In genomic region chr3:101970212-101970611, GRCh38 we compare ENCODE assay signal across 28 cellular contexts.
"Had no signal": no experiment of that assay in that cellular context is flagged by ENCODE, and none has a peak within 500 bp of the region (broad histone marks: within the 10 kb centered on the region; RNA-seq: fewer than 3 reads in every experiment).

No MANE protein-coding gene starts in this region.

- H3K27ac ChIP-seq: colonic mucosa, coronary artery, dorsolateral prefrontal cortex, epithelial cell of prostate, esophagus muscularis mucosa, esophagus squamous epithelium, foreskin keratinocyte, gastrocnemius medialis, gastroesophageal sphincter, heart left ventricle, heart right ventricle had no signal

- H3K36me3 ChIP-seq: colonic mucosa, esophagus muscularis mucosa, esophagus squamous epithelium, gastrocnemius medialis, gastroesophageal sphincter, heart left ventricle, heart right ventricle had no signal

- H3K4me3 ChIP-seq: colonic mucosa, coronary artery, dorsolateral prefrontal cortex, esophagus muscularis mucosa, esophagus squamous epithelium, gastrocnemius medialis, gastroesophageal sphincter, heart left ventricle, heart right ventricle had no signal

- H3K4me1 ChIP-seq: colonic mucosa had no signal

- DNase-seq: colonic mucosa; cortex of kidney; dermis blood vessel endothelial cell; dorsolateral prefrontal cortex; effector CD4-positive, alpha-beta T cell; effector CD8-positive, alpha-beta T cell; effector memory CD4-positive, alpha-beta T cell; effector memory CD8-positive, alpha-beta T cell; endodermal cell; erythroblast; esophagus squamous epithelium; foreskin fibroblast; foreskin keratinocyte; foreskin melanocyte; gastrocnemius medialis; head of caudate nucleus; heart left ventricle; heart right ventricle had no signal

- H3K27ac Mint-ChIP-seq: dendritic cell treated with granulocyte-macrophage colony-stimulating factor and Interleukin-4, amounts not matched to agents 40 ng/mL and 50 ng/mL, for 4 days; effector memory CD8-positive, alpha-beta T cell; endodermal cell had no signal

- ATAC-seq: effector memory CD8-positive, alpha-beta T cell; esophagus mucosa; foreskin keratinocyte; gastrocnemius medialis; gastroesophageal sphincter; heart left ventricle; heart right ventricle had no signal

- H3K4me3 Mint-ChIP-seq: dendritic cell treated with granulocyte-macrophage colony-stimulating factor and Interleukin-4, amounts not matched to agents 40 ng/mL and 50 ng/mL, for 4 days; effector memory CD8-positive, alpha-beta T cell; endodermal cell had no signal

- H3K9me3 ChIP-seq: colonic mucosa, esophagus muscularis mucosa, esophagus squamous epithelium, gastrocnemius medialis, gastroesophageal sphincter had no signal

- H3K4me1 Mint-ChIP-seq: endodermal cell had no signal

- H3K27me3 ChIP-seq: colonic mucosa, esophagus muscularis mucosa, esophagus squamous epithelium, foreskin keratinocyte, gastrocnemius medialis, gastroesophageal sphincter, heart left ventricle, heart right ventricle had no signal

- FAIRE-seq: colon, endometrium, endothelial cell of umbilical vein, frontal cortex had no signal
